In genomic region chr5:107571621-107572489, GRCh38 we compare ENCODE assay signal across 8 cellular contexts.
DNase-seq lines count a peak whose midpoint lies in the region; ATAC-seq and TF ChIP-seq lines count a peak whose summit lies in the region.

No MANE protein-coding gene starts in this region.

- DNase-seq in NCI-H1048 (lab: John Stamatoyannopoulos, UW) (peak; percentile 80), SKM-1 treated with dmso at 0.1 percent for 144 hours (lab: John Stamatoyannopoulos, UW; ENCODE audit: unreplicated experiment) (peak; percentile 86), cardiac septum (ENCODE audit: low spot score) (peak; percentile 96), pons (ENCODE audit: low spot score) (peak; percentile 82), type B pancreatic cell (ENCODE audit: extremely low spot score, unreplicated experiment) (peak; percentile 95)
- peak; percentile 89 for DNase-seq in activated naive CD8-positive, alpha-beta T cell treated with anti-CD3 and anti-CD28 coated beads, Interleukin-2, amount 10 ng/mL, durations not matched to agents 7 days and 5 days

- peak overlapping the region; percentile 69 for H3K4me3 Mint-ChIP-seq in activated naive CD8-positive, alpha-beta T cell treated with anti-CD3 and anti-CD28 coated beads, Interleukin-2, amount 10 ng/mL, durations not matched to agents 7 days and 5 days
- peak overlapping the region; percentile 87 for H3K4me3 Mint-ChIP-seq in type B pancreatic cell

- H3K27me3 Mint-ChIP-seq in activated naive CD8-positive, alpha-beta T cell treated with anti-CD3 and anti-CD28 coated beads, Interleukin-2, amount 10 ng/mL, durations not matched to agents 7 days and 5 days, result peaks cover 36% of the 10 kb centered on the region
- H3K27me3 Mint-ChIP-seq in type B pancreatic cell, result no peaks in the 10 kb centered on the region

- TF ChIP-seq CTCF in GM12801 (IDR thresholded peaks at IDR 0.05; ENCODE audit: extremely low read depth, insufficient read length), result peak; percentile 7
- TF ChIP-seq CTCF in type B pancreatic cell (conservative IDR thresholded peaks at IDR 0.05), result peak; percentile 98

- intact Hi-C loops in cardiac septum (cut with DNase I), result loop anchor here (2.0 to 10.0 kb wide), 4 partner anchors 99 to 447 kb away; partner anchors contain the start of gene EFNA5

- no peaks in the 10 kb centered on the region for H3K36me3 Mint-ChIP-seq in activated naive CD8-positive, alpha-beta T cell treated with anti-CD3 and anti-CD28 coated beads, Interleukin-2, amount 10 ng/mL, durations not matched to agents 7 days and 5 days
- no peaks in the 10 kb centered on the region for H3K36me3 Mint-ChIP-seq in type B pancreatic cell

- POLR2A ChIA-PET in activated naive CD8-positive, alpha-beta T cell treated with anti-CD3 and anti-CD28 coated beads, Interleukin-2, amount 10 ng/mL, durations not matched to agents 7 days and 5 days (lab: Charles Lee), result no interaction called here

- peaks cover 14% of the 10 kb centered on the region for H3K4me1 Mint-ChIP-seq in activated naive CD8-positive, alpha-beta T cell treated with anti-CD3 and anti-CD28 coated beads, Interleukin-2, amount 10 ng/mL, durations not matched to agents 7 days and 5 days
- H3K4me1 Mint-ChIP-seq in type B pancreatic cell (ENCODE audit: unreplicated experiment), result peaks cover 74% of the 10 kb centered on the region

- no peak overlapping the region for H3K27ac Mint-ChIP-seq in activated naive CD8-positive, alpha-beta T cell treated with anti-CD3 and anti-CD28 coated beads, Interleukin-2, amount 10 ng/mL, durations not matched to agents 7 days and 5 days
- peak overlapping the region; percentile 98 for H3K27ac Mint-ChIP-seq in type B pancreatic cell

- ATAC-seq in HG02623 (IDR thresholded peaks at IDR 0.05; ENCODE audit: unreplicated experiment), result peak; percentile 60
- peak; percentile 92 for ATAC-seq in activated naive CD8-positive, alpha-beta T cell treated with anti-CD3 and anti-CD28 coated beads, Interleukin-2, amount 10 ng/mL, durations not matched to agents 7 days and 5 days (ENCODE audit: low read depth)

- H3K9me3 Mint-ChIP-seq in activated naive CD8-positive, alpha-beta T cell treated with anti-CD3 and anti-CD28 coated beads, Interleukin-2, amount 10 ng/mL, durations not matched to agents 7 days and 5 days, result no peaks in the 10 kb centered on the region
- no peaks in the 10 kb centered on the region for H3K9me3 Mint-ChIP-seq in type B pancreatic cell

Comparison
In these comparisons a context has a peak if more than half of its experiments do, and no peak if none do; other contexts are left out.
1. Peak in every context shown above with its lines: DNase-seq and ATAC-seq.